11 cellular contexts compared by ENCODE assay signal in the genomic region with DNA sequence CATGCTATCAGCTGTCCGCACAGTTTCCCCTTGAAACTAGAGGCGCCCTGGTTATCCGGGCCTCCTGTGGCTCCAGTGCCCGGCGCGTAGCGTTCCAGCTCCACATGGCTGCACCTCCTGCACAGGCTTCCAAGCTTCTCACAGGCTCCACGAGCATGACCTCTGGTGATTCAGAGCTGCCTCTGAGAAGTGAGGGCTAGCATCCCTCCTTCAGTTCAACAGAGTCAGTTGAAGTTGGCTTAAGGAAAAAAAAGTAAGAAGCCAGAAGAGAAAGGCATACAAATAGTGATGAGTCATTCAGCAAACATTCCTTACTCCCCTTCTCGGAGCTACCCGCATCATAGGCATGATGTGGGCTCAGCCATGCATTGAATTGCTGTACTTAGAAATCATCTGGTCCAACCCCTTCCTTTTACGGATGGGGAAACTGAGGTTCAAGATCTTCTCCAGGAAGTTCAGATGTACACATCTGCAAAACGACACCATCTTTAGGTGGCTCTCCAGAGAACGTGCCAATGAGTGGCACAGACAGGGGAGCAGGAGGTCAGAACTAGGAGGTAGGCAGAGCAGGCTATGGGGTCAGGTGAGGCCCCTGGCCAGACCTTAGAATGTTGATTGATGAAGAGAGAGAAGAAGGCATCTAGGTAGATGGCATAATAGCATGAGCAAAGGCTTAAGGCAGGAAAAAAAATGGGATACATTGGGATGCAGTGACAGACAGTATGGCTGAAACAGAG.
DNase-seq lines count a peak whose midpoint lies in the region; ATAC-seq and TF ChIP-seq lines count a peak whose summit lies in the region.
"Had no signal": no experiment of that assay in that cellular context is flagged by ENCODE, and none has a peak within 500 bp of the region (broad histone marks: within the 10 kb centered on the region; RNA-seq: fewer than 3 reads in every experiment).

No MANE protein-coding gene starts in this region.

- H2BK20ac ChIP-seq in IMR-90 (ENCODE audit: low read depth, low read length): 0 out of 2 replicates have a peak overlapping the region, but pooled peaks have one; percentile 65

- ATAC-seq in IMR-90 (ENCODE audit: low read depth): peak; percentile 97
- ATAC-seq in central memory CD8-positive, alpha-beta T cell (replicated peaks; ENCODE audit: extremely low read depth, poor library complexity, severe bottlenecking): no peak
- ATAC-seq in lung (ENCODE audit: insufficient read depth, low FRiP score): peak; percentile 28
- ATAC-seq in heart right ventricle: no peak

- H3K27me3 Mint-ChIP-seq in central memory CD8-positive, alpha-beta T cell: peaks cover 2% of the 10 kb centered on the region

- TF ChIP-seq CTCF in IMR-90 (conservative IDR thresholded peaks at IDR 0.05; ENCODE audit: low read depth, low read length) (no peak), lung (IDR thresholded peaks at IDR 0.05; ENCODE audit: control extremely low read depth, extremely low read depth) (no peak), esophagus squamous epithelium (IDR thresholded peaks at IDR 0.05) (no peak), heart right ventricle (IDR thresholded peaks at IDR 0.05) (no peak)

- 0% methylated on average over 2 of the region's 13 CpGs; no CpG with 5 or more reads in 1 of the 2 experiments for WGBS in IMR-90 (ENCODE audit: extremely low coverage in 2 of 2, insufficient read length in 1 of 2), 2 experiments
- WGBS in lung, 2 donors: 75 to 83% methylated on average over 13 of the region's 13 CpGs
- 45 to 57% methylated on average over 10 to 12 of the region's 13 CpGs for WGBS in esophagus squamous epithelium, 2 donors
- 70 to 75% methylated on average over 13 of the region's 13 CpGs for WGBS in heart right ventricle, 2 donors

- no TSS peak for BruUV-seq in IMR-90 (replicated peaks; lab: Mats Ljungman, UMichigan)

- no peak overlapping the region for H3K18ac ChIP-seq in IMR-90 (ENCODE audit: low read depth, low read length)

- peaks cover 28% of the 10 kb centered on the region for H3K4me1 Mint-ChIP-seq in central memory CD8-positive, alpha-beta T cell

- H3K23ac ChIP-seq in IMR-90 (ENCODE audit: low read depth, low read length): no peak overlapping the region

- H3K79me1 ChIP-seq in IMR-90 (ENCODE audit: low read depth in 1 of 2, low read length in 2 of 2): no peaks in the 10 kb centered on the region

- H3K36me3 ChIP-seq in IMR-90 (ENCODE audit: control insufficient read depth, insufficient read depth, low read length) (no peaks in the 10 kb centered on the region), lung (ENCODE audit: control insufficient read depth in 2 of 2, insufficient read depth in 2 of 2, low read length in 2 of 2) (no peaks in the 10 kb centered on the region), esophagus squamous epithelium (no peaks in the 10 kb centered on the region), heart right ventricle (no peaks in the 10 kb centered on the region)

- CTCF ChIA-PET in IMR-90 (lab: Yijun Ruan, JAX): interaction anchor here (0.5 to 1.0 kb wide), 2 partner anchors 472 to 1578 kb away, joined by 3 to 4 read pairs; no protein-coding TSS in a partner anchor

- peak overlapping the region; percentile 28 for H2AFZ ChIP-seq in IMR-90 (replicated peaks; ENCODE audit: low read length, poor library complexity)

- no peak overlapping the region; the same call in 1 of the 2 replicates for H4K91ac ChIP-seq in IMR-90 (ENCODE audit: insufficient read depth, low read depth, low read length)

- H4K5ac ChIP-seq in IMR-90 (ENCODE audit: low read depth, low read length): no peak overlapping the region

- H2AK9ac ChIP-seq in IMR-90 (replicated peaks; ENCODE audit: low read depth, low read length, poor library complexity): peak overlapping the region; percentile 65

- H2BK15ac ChIP-seq in IMR-90 (ENCODE audit: low read depth, low read length): no peak overlapping the region

- H3K4me2 ChIP-seq in IMR-90 (ENCODE audit: low read depth, low read length): no peak overlapping the region

- no peak for TF ChIP-seq RAD21 in IMR-90 (IDR thresholded peaks at IDR 0.05; ENCODE audit: low read length)

- H2BK120ac ChIP-seq in IMR-90 (ENCODE audit: low read depth, low read length): peak overlapping the region; percentile 46; the same call in 1 of the 2 replicates

- peaks cover 1% of the 10 kb centered on the region for H3K36me3 Mint-ChIP-seq in central memory CD8-positive, alpha-beta T cell (ENCODE audit: insufficient read depth)

- no peak overlapping the region for H3K56ac ChIP-seq in IMR-90 (ENCODE audit: extremely low read depth, insufficient read depth, low read length)

- H3K4me3 ChIP-seq in IMR-90 (ENCODE audit: insufficient read depth, low read depth, low read length): no peak overlapping the region
- no peak overlapping the region for H3K4me3 ChIP-seq in lung
- H3K4me3 ChIP-seq in esophagus squamous epithelium: no peak overlapping the region
- H3K4me3 ChIP-seq in heart right ventricle: no peak overlapping the region

- no peak overlapping the region for H3K4me3 Mint-ChIP-seq in central memory CD8-positive, alpha-beta T cell

- H4K20me1 ChIP-seq in IMR-90 (ENCODE audit: insufficient read depth, low read length): peaks cover 5% of the 10 kb centered on the region; the same call in 1 of the 2 replicates

- no peaks in the 10 kb centered on the region for H3K9me3 Mint-ChIP-seq in central memory CD8-positive, alpha-beta T cell

- peaks cover 6% of the 10 kb centered on the region; the same call in 1 of the 2 replicates for H3K4me1 ChIP-seq in IMR-90 (ENCODE audit: control insufficient read depth, insufficient read depth, low read length)
- no peaks in the 10 kb centered on the region for H3K4me1 ChIP-seq in lung (ENCODE audit: control insufficient read depth in 2 of 2, insufficient read depth in 2 of 2, low read length in 2 of 2)
- no peaks in the 10 kb centered on the region for H3K4me1 ChIP-seq in esophagus squamous epithelium
- no peaks in the 10 kb centered on the region for H3K4me1 ChIP-seq in heart right ventricle

- H2BK5ac ChIP-seq in IMR-90 (ENCODE audit: low read depth, low read length, poor library complexity, severe bottlenecking): no peak overlapping the region

- dilution Hi-C loops in IMR-90 (cut with HindIII; ENCODE audit: low sequenced_read_pairs, unreplicated experiment): no loop called here

- H3K27me3 ChIP-seq in IMR-90 (ENCODE audit: control insufficient read depth, insufficient read depth, low read length) (no peaks in the 10 kb centered on the region), lung (ENCODE audit: control insufficient read depth, insufficient read depth) (no peaks in the 10 kb centered on the region), esophagus squamous epithelium (peaks cover 0 to 12% (median 0%) of the 10 kb centered on the region in 4 donors), heart right ventricle (peaks cover 0 to 62% (median 33%) of the 10 kb centered on the region in 7 donors)

- H3K4ac ChIP-seq in IMR-90 (ENCODE audit: low read depth, low read length): no peak overlapping the region; the same call in 1 of the 2 replicates

- H3K27ac Mint-ChIP-seq in central memory CD8-positive, alpha-beta T cell (ENCODE audit: low read depth): peak overlapping the region; percentile 8

- H3K9me1 ChIP-seq in IMR-90 (ENCODE audit: insufficient read depth, low read length): peaks cover 7% of the 10 kb centered on the region; the same call in 1 of the 2 replicates

- in situ Hi-C loops in IMR-90 (cut with MboI; ENCODE audit: low sequenced_read_pairs): no loop called here

- POLR2A ChIA-PET in IMR-90 (lab: Charles Lee; ENCODE audit: unreplicated experiment): no interaction called here

- H3K14ac ChIP-seq in IMR-90 (replicated peaks; ENCODE audit: low read depth, low read length): no peak overlapping the region

- intact Hi-C loops in IMR-90 (cut with micrococcal nuclease) (loop anchor here (5.0 to 10.0 kb wide), 3 partner anchors 203 to 473 kb away; a partner anchor contains a TSS), esophagus squamous epithelium (cut with DNase I) (loop anchor here (10.0 kb wide), 1 partner anchor 283 kb away; no protein-coding TSS in a partner anchor), heart right ventricle (cut with DNase I) (loop anchor here in 1 of 10 donors (10.0 kb wide), 1 partner anchor 293 kb away; a partner anchor contains a TSS)

- no peak overlapping the region for H4K8ac ChIP-seq in IMR-90 (ENCODE audit: low read depth in 2 of 2, low read length in 2 of 2)

- H3K27ac ChIP-seq in IMR-90 (ENCODE audit: insufficient read depth, low read length): no peak overlapping the region
- no peak overlapping the region for H3K27ac ChIP-seq in lung (ENCODE audit: low read depth in 1 of 2, low read length in 1 of 2)
- H3K27ac ChIP-seq in esophagus squamous epithelium: no peak overlapping the region
- no peak overlapping the region for H3K27ac ChIP-seq in heart right ventricle

- H2AK5ac ChIP-seq in IMR-90 (ENCODE audit: low read depth, low read length): no peak overlapping the region

- H3K9me3 ChIP-seq in IMR-90 (ENCODE audit: control insufficient read depth, insufficient read depth, low read length) (no peaks in the 10 kb centered on the region), lung (ENCODE audit: control insufficient read depth in 2 of 2, insufficient read depth in 1 of 2, low read length in 1 of 2) (no peaks in the 10 kb centered on the region), esophagus squamous epithelium (no peaks in the 10 kb centered on the region), heart right ventricle (no peaks in the 10 kb centered on the region)

- DNase-seq in AG20443 (ENCODE audit: low spot score): peak; percentile 83
- peak; percentile 95 for DNase-seq in IMR-90
- DNase-seq in central memory CD8-positive, alpha-beta T cell (ENCODE audit: low spot score in 2 of 2): no peak
- no peak for DNase-seq in lung (ENCODE audit: low spot score)
- DNase-seq in esophagus squamous epithelium (lab: John Stamatoyannopoulos, UW): no peak
- DNase-seq in heart right ventricle: no peak
- DNase-seq in NCI-H2227 treated with DMSO at 0.1 percent for 48 hours (lab: John Stamatoyannopoulos, UW): no peak
- DNase-seq in SK-N-DZ (ENCODE audit: low spot score): no peak
- DNase-seq: activated T-cell treated with anti-CD3 and anti-CD28 coated beads, Interleukin-2, amount 50 U/mL, for 1 hour; DMS153; NCI-H1436 treated with DMSO at 0.1 percent for 48 hours had no signal

- TF ChIP-seq POLR2A in IMR-90 (IDR thresholded peaks at IDR 0.05; ENCODE audit: low read depth, low read length) (no peak), esophagus squamous epithelium (IDR thresholded peaks at IDR 0.05) (no peak)

- H3K9ac ChIP-seq in IMR-90 (ENCODE audit: low read depth, low read length): no peak overlapping the region

TF ChIP-seq in IMR-90, 13 proteins besides CTCF, POLR2A, EP300 and RAD21 (continues in another document):
- TF ChIP-seq CEBPB (IDR thresholded peaks at IDR 0.05; ENCODE audit: low read depth, low read length) (no peak), NFE2L2 (IDR thresholded peaks at IDR 0.05; ENCODE audit: low read depth, low read length) (peak; percentile 99), RCOR1 (IDR thresholded peaks at IDR 0.05; ENCODE audit: insufficient replicate concordance, low read length) (no peak), MAFK (IDR thresholded peaks at IDR 0.05; ENCODE audit: low read depth, low read length) (peak; percentile 64)

Comparison
In these comparisons a context has a peak if more than half of its experiments do, and no peak if none do; other contexts are left out.
1. DNase-seq: peak in AG20443 (single experiment) and IMR-90 (single experiment); none in central memory CD8-positive, alpha-beta T cell (0 of 2), lung (single experiment), esophagus squamous epithelium (single experiment), heart right ventricle (0 of 2), NCI-H2227 treated with DMSO at 0.1 percent for 48 hours (single experiment) and SK-N-DZ (single experiment).
2. ATAC-seq: peak in IMR-90 (single experiment) and lung (single experiment); none in central memory CD8-positive, alpha-beta T cell (single experiment) and heart right ventricle (0 of 8).